Comparison of ENCODE assay signal across 2 cellular contexts in the genomic region with DNA sequence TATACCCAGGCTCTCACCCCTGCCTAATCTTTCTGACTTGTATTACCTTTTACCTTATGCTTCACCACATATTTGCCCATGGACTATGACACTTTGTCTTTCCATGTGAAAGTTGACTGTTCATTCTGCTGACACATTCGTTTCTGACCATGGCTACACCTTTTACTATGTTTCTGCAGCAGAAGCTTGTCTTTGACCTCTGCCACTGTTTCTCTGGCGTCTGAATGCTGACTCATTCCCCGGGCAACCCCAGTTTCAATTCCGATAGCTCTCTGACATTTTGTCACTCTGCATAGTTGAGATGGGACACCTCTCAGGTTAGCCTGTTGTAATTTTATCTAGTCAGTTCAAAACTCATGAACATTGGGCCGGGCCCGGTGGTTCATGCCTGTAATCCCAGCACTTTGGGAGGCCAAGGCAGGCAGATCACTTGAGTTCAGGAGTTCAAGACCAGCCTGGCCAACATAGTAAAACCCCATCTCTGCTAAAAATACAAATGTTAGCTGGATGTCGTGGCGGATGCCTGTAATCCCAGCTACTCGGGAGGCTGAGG.
TF ChIP-seq lines count a peak whose summit lies in the region.

No MANE protein-coding gene starts in this region.

TF ChIP-seq in A549, 52 proteins besides CTCF, POLR2A, EP300 and RAD21:
- TF ChIP-seq ZNF302 (CRISPR knock-in tag; IDR thresholded peaks at IDR 0.05) (no peak), KDM5A (IDR thresholded peaks at IDR 0.05) (no peak), FOSL2 (IDR thresholded peaks at IDR 0.05) (no peak), FOSL2 (CRISPR knock-in tag; IDR thresholded peaks at IDR 0.05) (0 out of 2 replicates have a peak, but pooled peaks have one; percentile 15), POLR2AphosphoS2 (conservative IDR thresholded peaks at IDR 0.05; ENCODE audit: low read length) (no peak), MAZ (IDR thresholded peaks at IDR 0.05; ENCODE audit: borderline replicate concordance, low read depth, low read length) (no peak), HMGXB4 (CRISPR knock-in tag; IDR thresholded peaks at IDR 0.05; ENCODE audit: borderline replicate concordance) (no peak), E2F6 (IDR thresholded peaks at IDR 0.05; ENCODE audit: borderline replicate concordance, low read depth) (no peak), MAFK (IDR thresholded peaks at IDR 0.05; ENCODE audit: partially characterized antibody) (peak; percentile 91)
TF ChIP-seq in A549: peak in this region for 2.

TF ChIP-seq in GM12878, 131 proteins besides CTCF, POLR2A, EP300 and RAD21 (continues in another document):
- no peak for TF ChIP-seq CEBPB (IDR thresholded peaks at IDR 0.05; ENCODE audit: borderline replicate concordance in 1 of 2, low read depth in 2 of 2, low read length in 2 of 2)
- TF ChIP-seq CREM (IDR thresholded peaks at IDR 0.05; ENCODE audit: low read depth) = no peak; the same call in 1 of the 2 replicates
- no peak for TF ChIP-seq TBL1XR1 (IDR thresholded peaks at IDR 0.05; ENCODE audit: low read depth, low read length)
- peak; percentile 71 for TF ChIP-seq ATF7 (IDR thresholded peaks at IDR 0.05; ENCODE audit: low read depth)
- TF ChIP-seq EZH2 (IDR thresholded peaks at IDR 0.05; ENCODE audit: borderline replicate concordance, control insufficient read depth, low read depth, low read length) = no peak
- TF ChIP-seq RELB (IDR thresholded peaks at IDR 0.05; ENCODE audit: low read depth) = 0 out of 2 replicates have a peak, but pooled peaks have one; percentile 46
- TF ChIP-seq ZNF207 (IDR thresholded peaks at IDR 0.05; ENCODE audit: borderline replicate concordance) = no peak
- TF ChIP-seq, protein P1, sequence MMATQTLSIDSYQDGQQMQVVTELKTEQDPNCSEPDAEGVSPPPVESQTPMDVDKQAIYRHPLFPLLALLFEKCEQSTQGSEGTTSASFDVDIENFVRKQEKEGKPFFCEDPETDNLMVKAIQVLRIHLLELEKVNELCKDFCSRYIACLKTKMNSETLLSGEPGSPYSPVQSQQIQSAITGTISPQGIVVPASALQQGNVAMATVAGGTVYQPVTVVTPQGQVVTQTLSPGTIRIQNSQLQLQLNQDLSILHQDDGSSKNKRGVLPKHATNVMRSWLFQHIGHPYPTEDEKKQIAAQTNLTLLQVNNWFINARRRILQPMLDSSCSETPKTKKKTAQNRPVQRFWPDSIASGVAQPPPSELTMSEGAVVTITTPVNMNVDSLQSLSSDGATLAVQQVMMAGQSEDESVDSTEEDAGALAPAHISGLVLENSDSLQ (IDR thresholded peaks at IDR 0.05) = 0 out of 2 replicates have a peak, but pooled peaks have one; percentile 34
- TF ChIP-seq DPF2 (IDR thresholded peaks at IDR 0.05) = peak; percentile 46; the same call in 1 of the 2 replicates
- TF ChIP-seq ZBTB40 (IDR thresholded peaks at IDR 0.05; ENCODE audit: borderline replicate concordance) = no peak
- TF ChIP-seq YY1 (IDR thresholded peaks at IDR 0.05; ENCODE audit: low read depth, low read length) = peak; percentile 72
- no peak for TF ChIP-seq ZNF24 (IDR thresholded peaks at IDR 0.05)
- TF ChIP-seq SKIL (IDR thresholded peaks at IDR 0.05; ENCODE audit: low read depth, poor library complexity, severe bottlenecking) = peak; percentile 40
- no peak for TF ChIP-seq STAT3 (IDR thresholded peaks at IDR 0.05; ENCODE audit: low read depth, low read length)
- TF ChIP-seq NBN (IDR thresholded peaks at IDR 0.05) = 0 out of 2 replicates have a peak, but pooled peaks have one; percentile 51
- peak; percentile 81 for TF ChIP-seq JUNB (IDR thresholded peaks at IDR 0.05)
- TF ChIP-seq BHLHE40 (IDR thresholded peaks at IDR 0.05; ENCODE audit: borderline replicate concordance in 1 of 2, low read depth in 2 of 2, low read length in 1 of 2) = peak in 1 of 2 experiments; percentile 7; a peak in 1 of 4 replicates
- peak; percentile 92 for TF ChIP-seq NR2F1 (conservative IDR thresholded peaks at IDR 0.05)
- no peak for TF ChIP-seq STAT1 (conservative IDR thresholded peaks at IDR 0.05)
- TF ChIP-seq, protein P2, sequence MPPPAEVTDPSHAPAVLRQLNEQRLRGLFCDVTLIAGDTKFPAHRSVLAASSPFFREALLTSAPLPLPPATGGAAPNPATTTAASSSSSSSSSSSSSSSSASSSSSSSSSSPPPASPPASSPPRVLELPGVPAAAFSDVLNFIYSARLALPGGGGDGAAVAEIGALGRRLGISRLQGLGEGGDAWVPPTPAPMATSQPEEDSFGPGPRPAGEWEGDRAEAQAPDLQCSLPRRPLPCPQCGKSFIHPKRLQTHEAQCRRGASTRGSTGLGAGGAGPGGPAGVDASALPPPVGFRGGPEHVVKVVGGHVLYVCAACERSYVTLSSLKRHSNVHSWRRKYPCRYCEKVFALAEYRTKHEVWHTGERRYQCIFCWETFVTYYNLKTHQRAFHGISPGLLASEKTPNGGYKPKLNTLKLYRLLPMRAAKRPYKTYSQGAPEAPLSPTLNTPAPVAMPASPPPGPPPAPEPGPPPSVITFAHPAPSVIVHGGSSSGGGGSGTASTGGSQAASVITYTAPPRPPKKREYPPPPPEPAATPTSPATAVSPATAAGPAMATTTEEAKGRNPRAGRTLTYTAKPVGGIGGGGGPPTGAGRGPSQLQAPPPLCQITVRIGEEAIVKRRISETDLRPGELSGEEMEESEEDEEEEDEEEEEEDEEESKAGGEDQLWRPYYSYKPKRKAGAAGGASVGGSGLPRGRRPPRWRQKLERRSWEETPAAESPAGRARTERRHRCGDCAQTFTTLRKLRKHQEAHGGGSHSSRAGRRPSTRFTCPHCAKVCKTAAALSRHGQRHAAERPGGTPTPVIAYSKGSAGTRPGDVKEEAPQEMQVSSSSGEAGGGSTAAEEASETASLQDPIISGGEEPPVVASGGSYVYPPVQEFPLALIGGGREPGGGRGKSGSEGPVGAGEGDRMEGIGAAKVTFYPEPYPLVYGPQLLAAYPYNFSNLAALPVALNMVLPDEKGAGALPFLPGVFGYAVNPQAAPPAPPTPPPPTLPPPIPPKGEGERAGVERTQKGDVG (CRISPR knock-in tag; IDR thresholded peaks at IDR 0.05) = no peak
- no peak for TF ChIP-seq MTA2 (IDR thresholded peaks at IDR 0.05; ENCODE audit: low read depth)
- TF ChIP-seq IRF4 (IDR thresholded peaks at IDR 0.05; ENCODE audit: low read depth, low read length) = peak; percentile 83
- no peak for TF ChIP-seq RB1 (IDR thresholded peaks at IDR 0.05; ENCODE audit: borderline replicate concordance)
- peak; percentile 50 to 55; a peak in 2 of 4 replicates for TF ChIP-seq IKZF2 (IDR thresholded peaks at IDR 0.05)
- no peak for TF ChIP-seq KLF5 (IDR thresholded peaks at IDR 0.05; ENCODE audit: partially characterized antibody)
- 0 out of 2 replicates have a peak, but pooled peaks have one; percentile 32 for TF ChIP-seq IKZF1 (conservative IDR thresholded peaks at IDR 0.05)
- TF ChIP-seq HDAC6 (IDR thresholded peaks at IDR 0.05; ENCODE audit: unreplicated experiment) = no peak
- peak; percentile 45; the same call in 1 of the 2 replicates for TF ChIP-seq JUND (IDR thresholded peaks at IDR 0.05; ENCODE audit: low read depth, low read length)
- TF ChIP-seq, protein P3, sequence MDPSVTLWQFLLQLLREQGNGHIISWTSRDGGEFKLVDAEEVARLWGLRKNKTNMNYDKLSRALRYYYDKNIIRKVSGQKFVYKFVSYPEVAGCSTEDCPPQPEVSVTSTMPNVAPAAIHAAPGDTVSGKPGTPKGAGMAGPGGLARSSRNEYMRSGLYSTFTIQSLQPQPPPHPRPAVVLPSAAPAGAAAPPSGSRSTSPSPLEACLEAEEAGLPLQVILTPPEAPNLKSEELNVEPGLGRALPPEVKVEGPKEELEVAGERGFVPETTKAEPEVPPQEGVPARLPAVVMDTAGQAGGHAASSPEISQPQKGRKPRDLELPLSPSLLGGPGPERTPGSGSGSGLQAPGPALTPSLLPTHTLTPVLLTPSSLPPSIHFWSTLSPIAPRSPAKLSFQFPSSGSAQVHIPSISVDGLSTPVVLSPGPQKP (IDR thresholded peaks at IDR 0.05; ENCODE audit: low read depth, low read length) = 0 out of 2 replicates have a peak, but pooled peaks have one; percentile 33
- no peak for TF ChIP-seq CUX1 (IDR thresholded peaks at IDR 0.05; ENCODE audit: insufficient replicate concordance, low read depth, low read length)
